15 cellular contexts compared by ENCODE assay signal in genomic region chr4:176631611-176632010, GRCh38.
DNase-seq lines count a peak whose midpoint lies in the region; ATAC-seq, FAIRE-seq and TF ChIP-seq lines count a peak whose summit lies in the region.
"Had no signal": no experiment of that assay in that cellular context is flagged by ENCODE, and none has a peak within 500 bp of the region (broad histone marks: within the 10 kb centered on the region; RNA-seq: fewer than 3 reads in every experiment).

No MANE protein-coding gene starts in this region.

- no peak for TF ChIP-seq EP300 in A549 (IDR thresholded peaks at IDR 0.05)

- H3K4me2 ChIP-seq in A549 = no peak overlapping the region
- H3K4me2 ChIP-seq: BLaER1 had no signal

- H3K36me3 ChIP-seq in adipocyte (ENCODE audit: control insufficient read depth, insufficient read depth, low read length, severe bottlenecking) (no peaks in the 10 kb centered on the region), heart right ventricle (no peaks in the 10 kb centered on the region)
- H3K36me3 ChIP-seq: BLaER1, HAP-1 had no signal

- H3K9me3 ChIP-seq in A549 (no peaks in the 10 kb centered on the region; the same call in 2 of the 3 replicates), adipocyte (ENCODE audit: control insufficient read depth, low read length) (no peaks in the 10 kb centered on the region), heart right ventricle (peaks cover 0 to 9% (median 0%) of the 10 kb centered on the region in 11 donors)
- H3K9me3 ChIP-seq: BLaER1, HAP-1 had no signal

- POLR2A ChIA-PET in A549 (lab: Yijun Ruan, JAX) = no interaction called here

- H3K4me1 ChIP-seq in A549 = peaks cover 24% of the 10 kb centered on the region
- peaks cover 8% of the 10 kb centered on the region for H3K4me1 ChIP-seq in adipocyte (ENCODE audit: control insufficient read depth, insufficient read depth, low read length)
- peaks cover 0 to 17% (median 4%) of the 10 kb centered on the region in 9 donors for H3K4me1 ChIP-seq in heart right ventricle
- H3K4me1 ChIP-seq: HAP-1 had no signal

- CTCF ChIA-PET in A549 (lab: Yijun Ruan, JAX) = interaction anchor here (0.7 to 1.8 kb wide), 2 partner anchors 416 to 597 kb away, joined by 3 to 4 read pairs; no protein-coding TSS in a partner anchor

- H3K27me3 ChIP-seq in adipocyte (replicated peaks; ENCODE audit: control insufficient read depth, insufficient read depth, low read length) (peaks cover 6% of the 10 kb centered on the region), heart right ventricle (no peaks in the 10 kb centered on the region)
- H3K27me3 ChIP-seq: BLaER1 had no signal

- no peak overlapping the region for H3K9ac ChIP-seq in adipocyte (ENCODE audit: low read length)
- H3K9ac ChIP-seq: BLaER1 had no signal

- peak overlapping the region; percentile 34 to 94; a peak in 4 of 6 replicates for H3K27ac ChIP-seq in A549
- no peak overlapping the region for H3K27ac ChIP-seq in heart right ventricle
- H3K27ac ChIP-seq: 22Rv1, BLaER1 had no signal

- TF ChIP-seq CTCF in A549 (IDR thresholded peaks at IDR 0.05) = no peak
- no peak for TF ChIP-seq CTCF in fibroblast of mammary gland (conservative IDR thresholded peaks at IDR 0.05; ENCODE audit: control insufficient read depth, insufficient read depth, low read depth, low read length)
- no peak for TF ChIP-seq CTCF in GM10266 (IDR thresholded peaks at IDR 0.05; ENCODE audit: control insufficient read depth, insufficient read depth, low read depth, missing control alignments)
- no peak for TF ChIP-seq CTCF in heart right ventricle (IDR thresholded peaks at IDR 0.05)

- intact Hi-C loops in heart right ventricle (cut with DNase I) = loop anchor here in 1 of 10 donors (10.0 kb wide), 1 partner anchor 247 kb away; no protein-coding TSS in a partner anchor

- FAIRE-seq in A549 (lab: Jason Lieb, UNC) = no peak
- FAIRE-seq: GM12878, GM19239 had no signal

- TF ChIP-seq RAD21 in A549 (conservative IDR thresholded peaks at IDR 0.05 in 1 of 2, IDR thresholded peaks at IDR 0.05 in 1 of 2) = no peak

- TF ChIP-seq POLR2A in A549 (IDR thresholded peaks at IDR 0.05; ENCODE audit: low read length) = no peak

- H3K4me3 ChIP-seq in A549 (no peak overlapping the region), adipocyte (ENCODE audit: low read length) (no peak overlapping the region), fibroblast of mammary gland (ENCODE audit: control insufficient read depth, low read depth, low read length) (no peak overlapping the region), heart right ventricle (no peak overlapping the region)
- H3K4me3 ChIP-seq: BLaER1, GM12878, HAP-1 had no signal

- DNase-seq in A549 (ENCODE audit: low read depth in 1 of 2, low spot score in 1 of 2) = no peak
- DNase-seq in adipocyte (ENCODE audit: low read depth) = peak; percentile 51
- DNase-seq in fibroblast of mammary gland (ENCODE audit: low read depth) = peak; percentile 37
- peak; percentile 51 for DNase-seq in superior temporal gyrus (ENCODE audit: extremely low spot score)
- DNase-seq in GM10266 (ENCODE audit: extremely low spot score) = no peak
- no peak for DNase-seq in heart right ventricle
- DNase-seq: CD4-positive, alpha-beta memory T cell; DMS79 treated with DMSO at 0.1 percent for 48 hours; GF-D8 had no signal

- ATAC-seq in A549 = no peak
- ATAC-seq in HG03520 (IDR thresholded peaks at IDR 0.05; ENCODE audit: unreplicated experiment) = no peak
- ATAC-seq in heart right ventricle = no peak
- ATAC-seq: GM12878 had no signal

TF ChIP-seq in A549, 52 proteins besides CTCF, POLR2A, EP300 and RAD21:
- TF ChIP-seq ZFP36 (IDR thresholded peaks at IDR 0.05; ENCODE audit: borderline replicate concordance, partially characterized antibody) (no peak), FOSB (CRISPR knock-in tag; IDR thresholded peaks at IDR 0.05) (no peak)

Comparison
In these comparisons a context has a peak if more than half of its experiments do, and no peak if none do; other contexts are left out.
1. DNase-seq: peak in adipocyte (single experiment), fibroblast of mammary gland (single experiment) and superior temporal gyrus (single experiment); none in A549 (0 of 2), GM10266 (single experiment) and heart right ventricle (0 of 2).
2. H3K27ac ChIP-seq: peak in A549 (2 of 2); none in heart right ventricle (0 of 10).